ENCODE assay signal across 12 cellular contexts in the genomic region with DNA sequence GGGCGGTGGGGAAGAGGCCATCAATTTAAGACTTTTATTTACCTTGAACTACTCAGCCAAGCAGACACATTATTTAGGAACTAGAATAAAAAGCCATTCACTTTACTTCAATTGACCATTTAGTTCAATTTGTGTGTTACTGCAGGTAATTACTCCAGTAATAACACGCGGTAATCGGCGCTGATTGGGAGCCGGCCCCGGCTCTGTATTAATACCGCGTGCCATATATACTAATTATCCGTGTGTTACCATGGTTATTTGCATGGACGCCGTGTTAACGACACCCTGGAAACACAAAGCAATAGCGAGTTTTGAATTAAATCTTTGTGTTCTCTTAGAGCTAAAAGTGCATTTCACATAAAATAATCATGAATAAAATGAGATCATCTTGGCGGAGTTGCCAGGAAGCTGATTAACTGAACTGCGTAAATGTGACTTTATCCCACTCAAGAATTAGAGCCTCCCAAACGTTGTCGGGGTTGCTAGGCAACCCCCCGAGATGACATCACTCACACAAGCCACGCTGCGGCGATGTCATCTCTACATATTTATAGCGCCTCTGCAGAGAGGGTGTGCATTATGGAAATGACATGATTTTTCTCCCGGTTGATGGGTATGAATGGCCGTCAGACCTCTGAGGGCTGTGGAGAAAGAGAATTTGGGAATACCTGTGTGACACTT. TPM values are rescaled to one million over a fixed set of nuclear protein-coding genes. Genes with fewer than 3 reads are reported as not detected.
DNase-seq lines count a peak whose midpoint lies in the region; ATAC-seq and TF ChIP-seq lines count a peak whose summit lies in the region.
"Had no signal": no experiment of that assay in that cellular context is flagged by ENCODE, and none has a peak within 500 bp of the region (broad histone marks: within the 10 kb centered on the region; RNA-seq: fewer than 3 reads in every experiment).

No MANE protein-coding gene starts in this region.

- no peak overlapping the region for H3K27ac ChIP-seq in A673 (ENCODE audit: low read depth, low read length, poor library complexity, severe bottlenecking)
- H3K27ac ChIP-seq: neutrophil had no signal

- intact Hi-C loops in A673 (cut with micrococcal nuclease; ENCODE audit: unreplicated experiment): no loop called here

- no peak for TF ChIP-seq CTCF in A673 (conservative IDR thresholded peaks at IDR 0.05; ENCODE audit: low read depth, low read length)
- TF ChIP-seq CTCF in cardiac fibroblast (IDR thresholded peaks at IDR 0.05; ENCODE audit: low read depth, low read length): peak; percentile 11
- no peak for TF ChIP-seq CTCF in GM10266 (IDR thresholded peaks at IDR 0.05; ENCODE audit: control insufficient read depth, insufficient read depth, low read depth, missing control alignments)

- no peaks in the 10 kb centered on the region for H3K36me3 ChIP-seq in A673 (ENCODE audit: insufficient read depth, low read length, poor library complexity, severe bottlenecking)
- H3K36me3 ChIP-seq: neutrophil had no signal

- no peaks in the 10 kb centered on the region for H3K9me3 Mint-ChIP-seq in stimulated activated effector memory CD8-positive, alpha-beta T cell treated with anti-CD3 and anti-CD28 coated beads, Interleukin-12 subunit alpha, Interleukin-12 subunit beta, amount 100 ng/mL, for 72 hours
- H3K9me3 Mint-ChIP-seq: activated naive CD4-positive, alpha-beta T cell treated with anti-CD3 and anti-CD28 coated beads, Interleukin-2, amount 50 U/mL, for 72 hours had no signal

- H3K4me3 ChIP-seq in A673 (ENCODE audit: low read depth, low read length, poor library complexity, severe bottlenecking) (no peak overlapping the region), cardiac fibroblast (replicated peaks in 1 of 2; ENCODE audit: low read depth in 2 of 2, low read length in 2 of 2) (no peak overlapping the region)

- ATAC-seq in HG02840 (IDR thresholded peaks at IDR 0.05; ENCODE audit: low FRiP score, unreplicated experiment): no peak
- ATAC-seq in GM21381 (IDR thresholded peaks at IDR 0.05; ENCODE audit: unreplicated experiment): no peak
- no peak for ATAC-seq in stimulated activated effector memory CD8-positive, alpha-beta T cell treated with anti-CD3 and anti-CD28 coated beads, Interleukin-12 subunit alpha, Interleukin-12 subunit beta, amount 100 ng/mL, for 72 hours

- peak; percentile 89 for DNase-seq in A673 (ENCODE audit: low spot score)
- DNase-seq in NCI-H1417 (lab: John Stamatoyannopoulos, UW): peak; percentile 4 to 98 (median 91)
- peak; percentile 88 to 95 for DNase-seq in cardiac fibroblast (ENCODE audit: low read depth in 2 of 2)
- DNase-seq in lung microvascular endothelial cell (ENCODE audit: low read depth in 2 of 2): peak; percentile 64 to 89
- no peak for DNase-seq in GM10266 (ENCODE audit: extremely low spot score)
- DNase-seq in stimulated activated effector memory CD8-positive, alpha-beta T cell treated with anti-CD3 and anti-CD28 coated beads, Interleukin-12 subunit alpha, Interleukin-12 subunit beta, amount 100 ng/mL, for 72 hours (ENCODE audit: low spot score in 2 of 2): no peak
- DNase-seq: OCI-M1 had no signal

- no peaks in the 10 kb centered on the region for H3K9me3 ChIP-seq in A673 (ENCODE audit: low read depth, low read length, poor library complexity, severe bottlenecking)
- H3K9me3 ChIP-seq: neutrophil had no signal

- BruUV-seq in A673 (replicated peaks; lab: Mats Ljungman, UMichigan): no TSS peak

- H3K27ac Mint-ChIP-seq in stimulated activated effector memory CD8-positive, alpha-beta T cell treated with anti-CD3 and anti-CD28 coated beads, Interleukin-12 subunit alpha, Interleukin-12 subunit beta, amount 100 ng/mL, for 72 hours: no peak overlapping the region
- H3K27ac Mint-ChIP-seq: activated naive CD4-positive, alpha-beta T cell treated with anti-CD3 and anti-CD28 coated beads, Interleukin-2, amount 50 U/mL, for 72 hours; B cell had no signal

- H3K27me3 ChIP-seq in A673 (replicated peaks; ENCODE audit: insufficient read depth, low read depth, low read length, poor library complexity): no peaks in the 10 kb centered on the region

- POLR2A ChIA-PET in A673 (lab: Charles Lee; ENCODE audit: low non-redundant PET): no interaction called here

- H3K4me1 Mint-ChIP-seq in stimulated activated effector memory CD8-positive, alpha-beta T cell treated with anti-CD3 and anti-CD28 coated beads, Interleukin-12 subunit alpha, Interleukin-12 subunit beta, amount 100 ng/mL, for 72 hours: no peaks in the 10 kb centered on the region
- H3K4me1 Mint-ChIP-seq: B cell had no signal

- no peak overlapping the region for H3K4me3 Mint-ChIP-seq in stimulated activated effector memory CD8-positive, alpha-beta T cell treated with anti-CD3 and anti-CD28 coated beads, Interleukin-12 subunit alpha, Interleukin-12 subunit beta, amount 100 ng/mL, for 72 hours
- H3K4me3 Mint-ChIP-seq: B cell had no signal

- peaks cover 15% of the 10 kb centered on the region for H3K4me1 ChIP-seq in A673 (ENCODE audit: insufficient read depth, low read length, poor library complexity, severe bottlenecking)

- CTCF ChIA-PET in A673 (lab: Charles Lee): interaction anchor here (0.9 kb wide), 1 partner anchor 35 kb away, joined by 3 read pairs; no protein-coding TSS in a partner anchor

- no peaks in the 10 kb centered on the region for H3K36me3 Mint-ChIP-seq in stimulated activated effector memory CD8-positive, alpha-beta T cell treated with anti-CD3 and anti-CD28 coated beads, Interleukin-12 subunit alpha, Interleukin-12 subunit beta, amount 100 ng/mL, for 72 hours
- H3K36me3 Mint-ChIP-seq: activated naive CD4-positive, alpha-beta T cell treated with anti-CD3 and anti-CD28 coated beads, Interleukin-2, amount 50 U/mL, for 72 hours had no signal

RNA-seq across cellular contexts. Expression of a gene that starts 41.4 kb away (rescaled TPM):
- total RNA-seq in A673 (2021): 49.1 and 96.5 TPM in 2 replicates
- not detected in 2 replicates for total RNA-seq in lung microvascular endothelial cell

Comparison
In these comparisons a context has a peak if more than half of its experiments do, and no peak if none do; other contexts are left out.
1. DNase-seq: peak in A673 (single experiment), NCI-H1417 (3 of 3), cardiac fibroblast (2 of 2) and lung microvascular endothelial cell (2 of 2); none in GM10266 (single experiment) and stimulated activated effector memory CD8-positive, alpha-beta T cell treated with anti-CD3 and anti-CD28 coated beads, Interleukin-12 subunit alpha, Interleukin-12 subunit beta, amount 100 ng/mL, for 72 hours (0 of 2).
2. RNA of a gene that starts 41.4 kb away (total RNA-seq): 49.1 to 96.5 TPM in A673; not detected in lung microvascular endothelial cell; every median in the first group is over 10 times any median in the second.